Comparison of ENCODE assay signal across 8 cellular contexts in the genomic region with DNA sequence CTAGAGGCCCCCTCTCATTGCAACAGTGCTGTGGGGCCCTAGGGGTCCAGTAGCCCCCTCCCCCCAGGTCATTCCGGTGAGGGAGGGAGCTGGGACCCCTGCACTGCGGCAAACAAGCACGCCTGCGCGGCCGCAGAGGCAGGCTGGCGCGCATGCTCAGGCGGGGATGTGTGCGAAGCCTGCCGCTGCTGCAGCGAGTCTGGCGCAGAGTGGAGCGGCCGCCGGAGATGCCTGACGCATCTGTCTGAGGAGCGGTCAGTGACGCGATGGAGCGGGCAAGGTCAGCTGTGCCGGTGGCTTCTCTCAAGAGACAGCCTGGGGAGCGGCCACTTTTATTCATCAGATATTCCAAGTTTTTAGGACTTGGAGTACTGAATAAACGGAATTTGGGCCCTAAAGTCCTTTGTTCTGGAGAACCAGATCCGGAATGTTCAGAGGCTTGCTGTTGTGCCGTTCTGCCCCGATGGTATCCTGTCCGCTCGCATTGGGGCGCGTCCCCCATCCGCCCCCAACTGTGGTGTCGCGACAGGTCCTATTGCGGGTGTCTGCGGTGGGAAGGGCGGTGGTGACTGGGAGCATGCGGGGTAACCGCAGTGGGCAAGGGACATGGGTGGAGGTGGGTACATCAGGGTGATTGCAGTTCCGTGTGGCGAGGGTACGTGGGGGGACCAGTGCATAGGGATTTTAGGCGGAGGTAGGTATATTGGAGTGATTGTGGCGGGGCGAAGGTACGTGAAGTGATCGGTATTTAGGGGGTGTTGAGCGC. TPM values are rescaled to one million over a fixed set of nuclear protein-coding genes. Genes with fewer than 3 reads are reported as not detected.
DNase-seq lines count a peak whose midpoint lies in the region; ATAC-seq and TF ChIP-seq lines count a peak whose summit lies in the region.

Gene SNRPN (plus strand): TSS at position 205 of the 766 bp plus-strand sequence. CDS start 19,467 bp downstream, outside the sequence.
A gene with protein sequence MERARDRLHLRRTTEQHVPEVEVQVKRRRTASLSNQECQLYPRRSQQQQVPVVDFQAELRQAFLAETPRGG (plus strand): TSS at position 205 of the 766 bp plus-strand sequence. CDS start 62 bp downstream, at position 267.

- no peak for TF ChIP-seq CTCF in kidney epithelial cell (IDR thresholded peaks at IDR 0.05; ENCODE audit: insufficient read depth, low read length, poor library complexity, severe bottlenecking)

- no peaks in the 10 kb centered on the region for H3K36me3 ChIP-seq in kidney epithelial cell (ENCODE audit: control insufficient read depth, insufficient read depth, low read length)

- no peaks in the 10 kb centered on the region for H3K27me3 ChIP-seq in kidney epithelial cell (ENCODE audit: control insufficient read depth, insufficient read depth, low read length)

- peak; percentile 86 for DNase-seq in D341Med (ENCODE audit: low spot score)
- DNase-seq in NAMALWA (ENCODE audit: low spot score) = peak; percentile 69
- DNase-seq in activated CD4-positive, CD25-positive, alpha-beta regulatory T cell treated with anti-CD3 and anti-CD28 coated beads, Interleukin-2, amount 50 U/mL, for 72 hours = peak; percentile 69
- peak; percentile 66 for DNase-seq in cerebellar cortex (ENCODE audit: low spot score)
- no peak for DNase-seq in kidney epithelial cell (ENCODE audit: low read depth)
- DNase-seq in stimulated activated CD4-positive, alpha-beta T cell treated with anti-CD3 and anti-CD28 coated beads, Interleukin-12 subunit alpha, Interleukin-12 subunit beta, amount 100 ng/mL, for 48 hours (ENCODE audit: low read depth in 2 of 3, low spot score in 1 of 3) = peak; percentile 38 to 59 (median 40)

- H3K4me3 ChIP-seq in kidney epithelial cell (ENCODE audit: low read depth, low read length) = peak within 1 kb of the TSS; percentile 72

- ATAC-seq in GM21515 (IDR thresholded peaks at IDR 0.05; ENCODE audit: unreplicated experiment) = peak; percentile 62
- ATAC-seq in GM18519 (IDR thresholded peaks at IDR 0.05; ENCODE audit: low FRiP score, unreplicated experiment) = no peak

RNA-seq across cellular contexts. Expression of gene SNRPN, which starts in this region (rescaled TPM):
- 201 and 206 TPM in 2 replicates for total RNA-seq in kidney epithelial cell

RNA-seq across cellular contexts. Expression of the second gene that starts in this region (rescaled TPM):
- total RNA-seq in kidney epithelial cell = 1.4 and 2.5 TPM in 2 replicates
